In the genomic region with DNA sequence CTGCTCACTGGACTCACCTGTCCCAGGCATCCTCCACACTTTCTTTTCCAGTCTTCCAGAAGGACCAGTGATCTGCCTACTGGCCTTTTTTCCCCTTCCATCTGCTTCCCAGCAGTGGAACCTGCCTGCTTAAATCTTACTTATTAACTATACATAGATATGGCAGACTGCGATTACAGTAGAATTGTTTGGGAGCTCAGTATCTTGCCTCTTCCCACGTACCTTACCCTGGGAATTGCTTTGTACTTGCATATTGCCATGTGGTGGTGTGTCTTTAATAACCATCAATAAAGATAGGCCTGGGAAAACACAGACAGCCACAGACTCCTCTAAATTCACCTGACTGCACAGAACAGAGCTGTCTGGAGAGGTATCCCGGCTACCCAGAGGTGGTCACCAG, we compare ENCODE assay signal across 24 cellular contexts.
"Had no signal": no experiment of that assay in that cellular context is flagged by ENCODE, and none has a peak within 500 bp of the region (broad histone marks: within the 10 kb centered on the region; RNA-seq: fewer than 3 reads in every experiment).

No MANE protein-coding gene starts in this region.

- H3K9me3 Mint-ChIP-seq: activated naive CD4-positive, alpha-beta T cell treated with anti-CD3 and anti-CD28 coated beads, Interleukin-2, amount 50 U/mL, for 72 hours; activated T-cell treated with anti-CD3 and anti-CD28 coated beads, Interleukin-2, amount 50 U/mL, for 72 hours; dendritic cell treated with granulocyte-macrophage colony-stimulating factor and Interleukin-4, amounts not matched to agents 40 ng/mL and 50 ng/mL, for 4 days; endodermal cell; immature natural killer cell; mesothelial cell of epicardium; natural killer cell treated with Interleukin-12 subunit alpha and Interleukin-12 subunit beta and Interleukin-15 and Interleukin-18, amount 100 ng/mL, for 72 hours; stimulated activated naive B cell treated with anti-CD40 and anti-IgM and Interleukin-4, amounts not matched to agents 10 μg/mL and 1 μg/mL and 100 μg/mL, for 72 hours had no signal

- H3K27ac ChIP-seq: breast epithelium, prostate gland, suprapubic skin, tibial artery had no signal

- H3K36me3 ChIP-seq: breast epithelium, prostate gland, suprapubic skin, tibial artery had no signal

- ATAC-seq: activated naive CD4-positive, alpha-beta T cell treated with anti-CD3 and anti-CD28 coated beads, Interleukin-2, amount 50 U/mL, for 72 hours; activated T-cell treated with anti-CD3 and anti-CD28 coated beads, Interleukin-2, amount 50 U/mL, for 72 hours; esophagus mucosa; natural killer cell treated with Interleukin-12 subunit alpha and Interleukin-12 subunit beta and Interleukin-15 and Interleukin-18, amount 100 ng/mL, for 72 hours; stimulated activated naive B cell treated with anti-CD40 and anti-IgM and Interleukin-4, amounts not matched to agents 10 μg/mL and 1 μg/mL and 100 μg/mL, for 72 hours had no signal

- H3K4me1 ChIP-seq: breast epithelium, prostate gland, suprapubic skin had no signal

- H3K4me1 Mint-ChIP-seq: endodermal cell, immature natural killer cell had no signal

- H3K4me3 ChIP-seq: breast epithelium, prostate gland, suprapubic skin, tibial artery had no signal

- H3K9me3 ChIP-seq: breast epithelium, prostate gland, suprapubic skin, tibial artery had no signal

- H3K4me3 Mint-ChIP-seq: activated T-cell treated with anti-CD3 and anti-CD28 coated beads, Interleukin-2, amount 50 U/mL, for 72 hours; dendritic cell treated with granulocyte-macrophage colony-stimulating factor and Interleukin-4, amounts not matched to agents 40 ng/mL and 50 ng/mL, for 4 days; endodermal cell; immature natural killer cell; mesothelial cell of epicardium; natural killer cell treated with Interleukin-12 subunit alpha and Interleukin-12 subunit beta and Interleukin-15 and Interleukin-18, amount 100 ng/mL, for 72 hours; stimulated activated naive B cell treated with anti-CD40 and anti-IgM and Interleukin-4, amounts not matched to agents 10 μg/mL and 1 μg/mL and 100 μg/mL, for 72 hours had no signal

- DNase-seq: activated CD4-positive, alpha-beta T cell treated with anti-CD3 and anti-CD28 coated beads for 4 hours; activated CD4-positive, alpha-beta T cell treated with anti-CD3 and anti-CD28 coated beads, Interleukin-2, amount 50 U/mL, for 4 hours; activated naive CD4-positive, alpha-beta T cell; activated T-cell treated with anti-CD3 and anti-CD28 coated beads for 4 hours; activated T-cell treated with anti-CD3 and anti-CD28 coated beads, Interleukin-2, amount 50 U/mL, for 72 hours; central memory CD4-positive, alpha-beta T cell; endodermal cell; foreskin fibroblast; head of caudate nucleus; hypothalamus; immature natural killer cell; kidney; stimulated activated CD4-positive, alpha-beta T cell treated with anti-CD3 and anti-CD28 coated beads, Interleukin-15, amount 100 ng/mL, for 24 hours; stimulated activated CD4-positive, alpha-beta T cell treated with anti-CD3 and anti-CD28 coated beads, Interleukin-2, amount 100 ng/mL, for 24 hours; stimulated activated naive B cell treated with anti-CD40 and anti-IgM and Interleukin-4, amounts not matched to agents 10 μg/mL and 1 μg/mL and 100 μg/mL, for 72 hours; tibial artery had no signal

- H3K27me3 ChIP-seq: breast epithelium, suprapubic skin had no signal

- H3K27ac Mint-ChIP-seq: activated naive CD4-positive, alpha-beta T cell treated with anti-CD3 and anti-CD28 coated beads, Interleukin-2, amount 50 U/mL, for 72 hours; activated T-cell treated with anti-CD3 and anti-CD28 coated beads, Interleukin-2, amount 50 U/mL, for 72 hours; dendritic cell treated with granulocyte-macrophage colony-stimulating factor and Interleukin-4, amounts not matched to agents 40 ng/mL and 50 ng/mL, for 4 days; endodermal cell; immature natural killer cell; mesothelial cell of epicardium; natural killer cell treated with Interleukin-12 subunit alpha and Interleukin-12 subunit beta and Interleukin-15 and Interleukin-18, amount 100 ng/mL, for 72 hours; stimulated activated naive B cell treated with anti-CD40 and anti-IgM and Interleukin-4, amounts not matched to agents 10 μg/mL and 1 μg/mL and 100 μg/mL, for 72 hours had no signal

- H3K36me3 Mint-ChIP-seq: activated naive CD4-positive, alpha-beta T cell treated with anti-CD3 and anti-CD28 coated beads, Interleukin-2, amount 50 U/mL, for 72 hours; immature natural killer cell; mesothelial cell of epicardium; natural killer cell treated with Interleukin-12 subunit alpha and Interleukin-12 subunit beta and Interleukin-15 and Interleukin-18, amount 100 ng/mL, for 72 hours had no signal
